Comparison of ENCODE assay signal across 8 cellular contexts in genomic region chr1:162822391-162823200, GRCh38. TPM values are rescaled to one million over a fixed set of nuclear protein-coding genes. Genes with fewer than 3 reads are reported as not detected.
DNase-seq lines count a peak whose midpoint lies in the region; ATAC-seq and TF ChIP-seq lines count a peak whose summit lies in the region.

No MANE protein-coding gene starts in this region.

- H3K9me3 Mint-ChIP-seq in effector memory CD8-positive, alpha-beta T cell, result no peaks in the 10 kb centered on the region

- H3K4me3 Mint-ChIP-seq in effector memory CD8-positive, alpha-beta T cell, result peak overlapping the region; percentile 80 to 81

- no peak for TF ChIP-seq POLR2A in upper lobe of left lung (IDR thresholded peaks at IDR 0.05)

- H3K4me2 ChIP-seq in OCI-LY1 (ENCODE audit: low read length) (peak overlapping the region; percentile 46; the same call in 1 of the 2 replicates), mesendoderm (ENCODE audit: low read length) (peak overlapping the region; percentile 58), Karpas-422 (ENCODE audit: low read depth, low read length, poor library complexity, severe bottlenecking) (no peak overlapping the region)

- H3K18ac ChIP-seq in mesendoderm (ENCODE audit: low read length), result no peak overlapping the region

- no peak overlapping the region for H2AK5ac ChIP-seq in mesendoderm (ENCODE audit: low read length)

- H3K36me3 ChIP-seq in OCI-LY1 (ENCODE audit: insufficient read depth, low read length) (no peaks in the 10 kb centered on the region), mesendoderm (ENCODE audit: control insufficient read depth, insufficient read depth, low read length) (no peaks in the 10 kb centered on the region), upper lobe of left lung (no peaks in the 10 kb centered on the region), Karpas-422 (ENCODE audit: insufficient read depth, low read length) (no peaks in the 10 kb centered on the region)

- peaks cover 10% of the 10 kb centered on the region for H3K4me1 ChIP-seq in OCI-LY1 (ENCODE audit: insufficient read depth, low read length, severe bottlenecking)
- H3K4me1 ChIP-seq in mesendoderm (ENCODE audit: control insufficient read depth, low read depth, low read length), result peaks cover 5% of the 10 kb centered on the region
- H3K4me1 ChIP-seq in upper lobe of left lung, result peaks cover 0 to 10% (median 8%) of the 10 kb centered on the region in 4 donors
- no peaks in the 10 kb centered on the region for H3K4me1 ChIP-seq in Karpas-422 (ENCODE audit: low read length)

- no peak overlapping the region for H3K4ac ChIP-seq in mesendoderm (ENCODE audit: low read depth, low read length)

- H2BK5ac ChIP-seq in mesendoderm (ENCODE audit: low read length), result no peak overlapping the region

- H3K27ac Mint-ChIP-seq in effector memory CD8-positive, alpha-beta T cell, result peak overlapping the region; percentile 79 to 88

- no peaks in the 10 kb centered on the region for H3K36me3 Mint-ChIP-seq in effector memory CD8-positive, alpha-beta T cell (ENCODE audit: insufficient read depth)

- no CpG with 5 or more reads among the region's 44 CpGs for WGBS in mesendoderm (ENCODE audit: extremely low coverage, insufficient coverage, low lambda C conversion rate)
- WGBS in upper lobe of left lung, 2 donors, result 9 to 10% methylated on average over 13 to 34 of the region's 44 CpGs

- no peak for TF ChIP-seq EP300 in upper lobe of left lung (IDR thresholded peaks at IDR 0.05)

- H2BK120ac ChIP-seq in mesendoderm (ENCODE audit: low read depth, low read length), result no peak overlapping the region

- intact Hi-C loops in Right ventricle myocardium inferior (cut with DNase I), result no loop called here
- intact Hi-C loops in cardiac septum (cut with DNase I), result no loop called here

- H3K23ac ChIP-seq in mesendoderm (ENCODE audit: low read length), result no peak overlapping the region

- peaks cover 6 to 9% of the 10 kb centered on the region in 2 donors for H3K27me3 Mint-ChIP-seq in effector memory CD8-positive, alpha-beta T cell

- H3F3A ChIP-seq in OCI-LY1 (ENCODE audit: insufficient read depth, low read length), result no peaks in the 10 kb centered on the region

- H3K27me3 ChIP-seq in OCI-LY1 (ENCODE audit: insufficient read depth, low read length) (no peaks in the 10 kb centered on the region; the same call in 1 of the 2 replicates), mesendoderm (ENCODE audit: insufficient read depth, low read length, poor library complexity) (no peaks in the 10 kb centered on the region), upper lobe of left lung (peaks cover 0 to 9% (median 3%) of the 10 kb centered on the region in 4 donors), Karpas-422 (ENCODE audit: low read length) (no peaks in the 10 kb centered on the region)

- peaks cover 13 to 25% of the 10 kb centered on the region in 2 donors for H3K4me1 Mint-ChIP-seq in effector memory CD8-positive, alpha-beta T cell (ENCODE audit: low read depth in 2 of 2)

- H3K9me3 ChIP-seq in OCI-LY1 (ENCODE audit: low read length) (no peaks in the 10 kb centered on the region), upper lobe of left lung (no peaks in the 10 kb centered on the region), Karpas-422 (ENCODE audit: low read length) (no peaks in the 10 kb centered on the region)

- no peak overlapping the region; the same call in 1 of the 2 replicates for H3K9ac ChIP-seq in OCI-LY1 (ENCODE audit: low read length)
- peak overlapping the region; percentile 23 for H3K9ac ChIP-seq in mesendoderm (ENCODE audit: low read length)
- H3K9ac ChIP-seq in Karpas-422 (ENCODE audit: low read length), result no peak overlapping the region

- H4K20me1 ChIP-seq in OCI-LY1 (ENCODE audit: insufficient read depth, low read length) (no peaks in the 10 kb centered on the region), Karpas-422 (ENCODE audit: insufficient read depth, low read depth, low read length) (no peaks in the 10 kb centered on the region)

- no peak overlapping the region for H4K5ac ChIP-seq in mesendoderm (ENCODE audit: low read length)

- H3K27ac ChIP-seq in OCI-LY1 (ENCODE audit: low read depth, low read length, poor library complexity, severe bottlenecking) (no peak overlapping the region), mesendoderm (ENCODE audit: low read depth, low read length) (no peak overlapping the region), upper lobe of left lung (peak overlapping the region in 1 of 4 donors; percentile 16), Karpas-422 (ENCODE audit: low read length) (no peak overlapping the region)

- no peaks in the 10 kb centered on the region for H3K79me1 ChIP-seq in mesendoderm (ENCODE audit: low read length)

- peak overlapping the region; percentile 66 for H3K56ac ChIP-seq in mesendoderm (ENCODE audit: low read length)

- TF ChIP-seq CTCF in OCI-LY1 (IDR thresholded peaks at IDR 0.05; ENCODE audit: low read length) (no peak), upper lobe of left lung (IDR thresholded peaks at IDR 0.05) (no peak)

- no peaks in the 10 kb centered on the region for H3K79me2 ChIP-seq in OCI-LY1 (ENCODE audit: insufficient read depth, low read length)
- H3K79me2 ChIP-seq in mesendoderm (ENCODE audit: control insufficient read depth, insufficient read depth, low read length), result no peaks in the 10 kb centered on the region
- H3K79me2 ChIP-seq in Karpas-422 (ENCODE audit: low read length), result no peaks in the 10 kb centered on the region

- H3K4me3 ChIP-seq in OCI-LY1 (ENCODE audit: low read depth, low read length, poor library complexity, severe bottlenecking) (peak overlapping the region; percentile 40), mesendoderm (ENCODE audit: low read length) (peak overlapping the region; percentile 14), upper lobe of left lung (peak overlapping the region in 3 of 4 donors; percentile 18 to 33 (median 26)), Karpas-422 (ENCODE audit: low read length) (no peak overlapping the region)

- no peak overlapping the region for H4K8ac ChIP-seq in mesendoderm (ENCODE audit: low read depth, low read length)

- DNase-seq in Right ventricle myocardium inferior (ENCODE audit: missing footprints), result peak; percentile 50
- DNase-seq in cardiac septum (ENCODE audit: low spot score), result no peak
- DNase-seq in effector memory CD8-positive, alpha-beta T cell, result no peak
- DNase-seq in mesendoderm, result peak; percentile 82
- peak; percentile 22 to 81 for DNase-seq in upper lobe of left lung
- DNase-seq in NK-92 treated with Interleukin-12 subunit alpha and Interleukin-12 subunit beta, amount 100 ng/mL, for 24 hours (lab: John Stamatoyannopoulos, UW), result no peak
- no peak for DNase-seq in Karpas-422

- no peak overlapping the region for H2BK15ac ChIP-seq in mesendoderm (replicated peaks; ENCODE audit: low read depth)

- H3K9me2 ChIP-seq in OCI-LY1 (ENCODE audit: low read depth, low read length), result no peaks in the 10 kb centered on the region
- no peaks in the 10 kb centered on the region for H3K9me2 ChIP-seq in Karpas-422 (replicated peaks; ENCODE audit: insufficient read depth, low read length)

- peak; percentile 48 for ATAC-seq in Right ventricle myocardium inferior
- peak; percentile 57 for ATAC-seq in effector memory CD8-positive, alpha-beta T cell (replicated peaks)
- peak; percentile 48 to 51 for ATAC-seq in upper lobe of left lung (ENCODE audit: low FRiP score in 2 of 2)

- H2AFZ ChIP-seq in OCI-LY1 (ENCODE audit: low read length) (no peak overlapping the region), Karpas-422 (ENCODE audit: low read length) (no peak overlapping the region)

RNA-seq across cellular contexts. Expression of gene HSD17B7, which starts 32.1 kb away (rescaled TPM):
- total RNA-seq in Right ventricle myocardium inferior (4.2 TPM), cardiac septum (4.6 TPM), upper lobe of left lung (10 to 100 TPM; 23.0 to 53.6 (median 33.7) TPM)
- 32.9 TPM for polyA plus RNA-seq in mesendoderm (2013, experiment 1 of 2)
- polyA plus RNA-seq in mesendoderm (2013, experiment 2 of 2), result 34.9 TPM
- total RNA-seq in Karpas-422 (2014; rRNA removed; shearing (Covaris generic); ENCODE audit: low replicate concordance), result 41.5 and 58.2 TPM in 2 replicates

RNA-seq across cellular contexts. Expression of gene CCDC190, which starts 38.4 kb away (rescaled TPM):
- total RNA-seq in Right ventricle myocardium inferior (0.35 TPM), cardiac septum (0.59 TPM), upper lobe of left lung (10 to 100 TPM in 1 of 6 donors, 1 to 10 TPM in 2, under 1 TPM in 2, not detected in 1; 0.76 to 48.0 (median 1.5) TPM)
- 1.6 TPM for polyA plus RNA-seq in mesendoderm (2013, experiment 1 of 2)
- 0.99 TPM for polyA plus RNA-seq in mesendoderm (2013, experiment 2 of 2)
- not detected in 2 replicates for total RNA-seq in Karpas-422 (2014; rRNA removed; shearing (Covaris generic); ENCODE audit: low replicate concordance)

Comparison
In these comparisons a context has a peak if more than half of its experiments do, and no peak if none do; other contexts are left out.
1. DNase-seq: peak in Right ventricle myocardium inferior (single experiment), mesendoderm (single experiment) and upper lobe of left lung (2 of 2); none in cardiac septum (single experiment), effector memory CD8-positive, alpha-beta T cell (0 of 3), NK-92 treated with Interleukin-12 subunit alpha and Interleukin-12 subunit beta, amount 100 ng/mL, for 24 hours (single experiment) and Karpas-422 (single experiment).
2. Peak in every context shown above with its lines, with median percentiles within 50 percentile points of each other: ATAC-seq.